Comparison of ENCODE assay signal across 24 cellular contexts in the genomic region with DNA sequence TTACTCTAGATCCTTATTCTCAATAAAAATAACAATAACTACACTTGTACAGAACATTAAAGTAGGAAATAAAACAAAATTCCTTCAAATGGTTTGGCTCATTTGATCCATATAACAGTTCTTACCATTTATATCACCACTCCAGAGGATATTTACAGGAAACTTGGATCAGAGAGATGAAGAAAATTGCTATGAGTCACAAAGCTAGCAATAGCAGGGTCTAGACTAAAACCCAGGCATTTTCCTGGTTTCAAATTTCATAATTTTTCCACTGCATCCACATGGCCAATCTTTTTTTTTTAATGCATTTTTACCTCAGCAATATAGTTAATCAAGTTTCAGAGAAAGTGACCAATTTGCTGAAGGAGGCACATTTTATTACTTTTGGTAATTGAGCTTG.
"Had no signal": no experiment of that assay in that cellular context is flagged by ENCODE, and none has a peak within 500 bp of the region (broad histone marks: within the 10 kb centered on the region; RNA-seq: fewer than 3 reads in every experiment).

No MANE protein-coding gene starts in this region.

- H3K9me3 ChIP-seq: adrenal gland, breast epithelium, ovary, psoas muscle, thyroid gland had no signal

- H3K4me3 Mint-ChIP-seq: activated T-cell treated with anti-CD3 and anti-CD28 coated beads, Interleukin-2, amount 50 U/mL, for 24 hours; activated T-helper 17 cell treated with anti-CD3 and anti-CD28 coated beads, Interleukin-2, amount 50 U/mL, for 72 hours; endodermal cell; immature natural killer cell; natural killer cell treated with Interleukin-12 subunit alpha and Interleukin-12 subunit beta and Interleukin-15 and Interleukin-18, amount 100 ng/mL, for 72 hours had no signal

- H3K36me3 Mint-ChIP-seq: immature natural killer cell had no signal

- DNase-seq: activated CD4-positive, alpha-beta T cell treated with anti-CD3 and anti-CD28 coated beads for 1 hour; activated CD4-positive, alpha-beta T cell treated with anti-CD3 and anti-CD28 coated beads, Interleukin-2, amount 50 U/mL, for 1 hour; activated CD8-positive, alpha-beta memory T cell treated with anti-CD3 and anti-CD28 coated beads, Interleukin-2, amount 50 U/mL, for 4 hours; activated T-cell treated with anti-CD3 and anti-CD28 coated beads, Interleukin-2, amount 50 U/mL, for 24 hours; adrenal gland; endodermal cell; foreskin keratinocyte; immature natural killer cell; left ventricle myocardium superior; midbrain; ovary; psoas muscle; stimulated activated CD4-positive, alpha-beta T cell treated with anti-CD3 and anti-CD28 coated beads, Interleukin-12 subunit alpha, Interleukin-12 subunit beta, amount 100 ng/mL, for 4 hours; stimulated activated CD4-positive, alpha-beta T cell treated with anti-CD3 and anti-CD28 coated beads, Interleukin-4, amount 100 ng/mL, for 4 hours; stimulated activated naive CD8-positive, alpha-beta T cell treated with anti-CD3 and anti-CD28 coated beads, Interleukin-15, Interleukin-2, amounts not matched to agents 100 U/mL and 50 U/mL, for 24 hours; substantia nigra; thyroid gland had no signal

- H3K27ac ChIP-seq: adrenal gland, ascending aorta, breast epithelium, coronary artery, foreskin keratinocyte, ovary, psoas muscle, right atrium auricular region, thyroid gland had no signal

- H3K4me1 Mint-ChIP-seq: activated T-helper 17 cell treated with anti-CD3 and anti-CD28 coated beads, Interleukin-2, amount 50 U/mL, for 72 hours; immature natural killer cell had no signal

- H3K4me3 ChIP-seq: adrenal gland, ascending aorta, breast epithelium, coronary artery, ovary, psoas muscle, right atrium auricular region, thyroid gland had no signal

- H3K27ac Mint-ChIP-seq: activated naive CD4-positive, alpha-beta T cell treated with anti-CD3 and anti-CD28 coated beads, Interleukin-2, amount 50 U/mL, for 72 hours; activated T-cell treated with anti-CD3 and anti-CD28 coated beads, Interleukin-2, amount 50 U/mL, for 24 hours; activated T-helper 17 cell treated with anti-CD3 and anti-CD28 coated beads, Interleukin-2, amount 50 U/mL, for 72 hours; endodermal cell; immature natural killer cell; natural killer cell treated with Interleukin-12 subunit alpha and Interleukin-12 subunit beta and Interleukin-15 and Interleukin-18, amount 100 ng/mL, for 72 hours had no signal

- H3K27me3 Mint-ChIP-seq: activated T-cell treated with anti-CD3 and anti-CD28 coated beads, Interleukin-2, amount 50 U/mL, for 24 hours; natural killer cell treated with Interleukin-12 subunit alpha and Interleukin-12 subunit beta and Interleukin-15 and Interleukin-18, amount 100 ng/mL, for 72 hours had no signal

- H3K4me1 ChIP-seq: adrenal gland, ascending aorta, breast epithelium, foreskin keratinocyte, psoas muscle, right atrium auricular region, thyroid gland had no signal

- H3K27me3 ChIP-seq: adrenal gland, ascending aorta, breast epithelium, foreskin keratinocyte, ovary, right atrium auricular region, thyroid gland had no signal

- H3K36me3 ChIP-seq: adrenal gland, ascending aorta, breast epithelium, ovary, right atrium auricular region, thyroid gland had no signal

- ATAC-seq: activated naive CD4-positive, alpha-beta T cell treated with anti-CD3 and anti-CD28 coated beads, Interleukin-2, amount 50 U/mL, for 72 hours; activated T-helper 17 cell treated with anti-CD3 and anti-CD28 coated beads, Interleukin-2, amount 50 U/mL, for 72 hours; foreskin keratinocyte; left ventricle myocardium superior; natural killer cell treated with Interleukin-12 subunit alpha and Interleukin-12 subunit beta and Interleukin-15 and Interleukin-18, amount 100 ng/mL, for 72 hours; psoas muscle; stimulated activated naive CD8-positive, alpha-beta T cell treated with anti-CD3 and anti-CD28 coated beads, Interleukin-15, Interleukin-2, amounts not matched to agents 100 U/mL and 50 U/mL, for 24 hours had no signal
